In genomic region chr9:134024828-134025605, GRCh38 we compare ENCODE assay signal across 8 cellular contexts. TPM values are rescaled to one million over a fixed set of nuclear protein-coding genes. Genes with fewer than 3 reads are reported as not detected.
DNase-seq lines count a peak whose midpoint lies in the region; ATAC-seq and TF ChIP-seq lines count a peak whose summit lies in the region.

Gene BRD3OS, plus strand, starts transcription at chr9:134025481. Its CDS starts 1,267 bp downstream, at chr9:134026748.

- H3K27ac Mint-ChIP-seq in activated naive CD4-positive, alpha-beta T cell treated with anti-CD3 and anti-CD28 coated beads for 36 hours = no peak within 1 kb of the TSS

- 2 to 5% methylated on average over 4 to 6 of the region's 43 CpGs for WGBS in gastroesophageal sphincter (ENCODE audit: low coverage in 1 of 2), 2 donors

- H3K9me3 ChIP-seq in ES-I3 (ENCODE audit: control insufficient read depth, insufficient read depth, low read length) (no peaks in the 10 kb centered on the region), SK-N-MC (ENCODE audit: low read depth, low read length) (no peaks in the 10 kb centered on the region), gastroesophageal sphincter (no peaks in the 10 kb centered on the region), neutrophil (no peaks in the 10 kb centered on the region)

- peak within 1 kb of the TSS; percentile 70; the same call in 1 of the 2 replicates for H3K9ac ChIP-seq in ES-I3 (ENCODE audit: low read depth, low read length)
- H3K9ac ChIP-seq in SK-N-MC (ENCODE audit: insufficient read length) = peak within 1 kb of the TSS; percentile 61

- H3K36me3 ChIP-seq in ES-I3 (ENCODE audit: insufficient read depth, low read length) (no peaks in the 10 kb centered on the region), SK-N-MC (ENCODE audit: insufficient read depth, low read length) (no peaks in the 10 kb centered on the region), gastroesophageal sphincter (peaks cover 0 to 35% of the 10 kb centered on the region in 2 donors), neutrophil (peaks cover 15% of the 10 kb centered on the region)

- POLR2A ChIA-PET in HEK293T (lab: Yijun Ruan, JAX) = interaction anchor here (1.0 to 1.3 kb wide), 2 partner anchors 27 to 41 kb away, joined by 3 to 4 read pairs; no protein-coding TSS in a partner anchor

- no peaks in the 10 kb centered on the region for H3K9me3 Mint-ChIP-seq in activated naive CD4-positive, alpha-beta T cell treated with anti-CD3 and anti-CD28 coated beads for 36 hours

- no peaks in the 10 kb centered on the region for H3K4me1 ChIP-seq in ES-I3 (ENCODE audit: insufficient read depth, low read length)
- H3K4me1 ChIP-seq in gastroesophageal sphincter = peaks cover 0 to 22% (median 9%) of the 10 kb centered on the region in 3 donors
- peaks cover 11 to 15% of the 10 kb centered on the region in 2 experiments for H3K4me1 ChIP-seq in neutrophil (ENCODE audit: control insufficient read depth in 1 of 2, insufficient read depth in 1 of 2, low read depth in 1 of 2, low read length in 1 of 2)

- peak; percentile 92 for ATAC-seq in gastroesophageal sphincter

- no peaks in the 10 kb centered on the region for H3K27me3 Mint-ChIP-seq in activated naive CD4-positive, alpha-beta T cell treated with anti-CD3 and anti-CD28 coated beads for 36 hours (ENCODE audit: low read depth)

- intact Hi-C loops in activated naive CD4-positive, alpha-beta T cell treated with anti-CD3 and anti-CD28 coated beads for 36 hours (cut with micrococcal nuclease) = loop anchor here (1.0 to 5.0 kb wide), 4 partner anchors 30 to 139 kb away; partner anchors contain the start of genes BRD3, RNU6ATAC and WDR5

- peaks cover 6% of the 10 kb centered on the region for H3K36me3 Mint-ChIP-seq in activated naive CD4-positive, alpha-beta T cell treated with anti-CD3 and anti-CD28 coated beads for 36 hours (ENCODE audit: low read depth)

- CTCF ChIA-PET in HEK293T (lab: Yijun Ruan, JAX) = interaction anchor here (0.7 kb wide), 3 partner anchors 31 to 84 kb away, joined by 3 to 5 read pairs (median 4); no protein-coding TSS in a partner anchor
- CTCF ChIA-PET in activated naive CD4-positive, alpha-beta T cell treated with anti-CD3 and anti-CD28 coated beads for 36 hours (lab: Charles Lee) = interaction anchor here (3.0 kb wide), 1 partner anchor 31 kb away, joined by 17 read pairs; no protein-coding TSS in a partner anchor

- peak; percentile 94 for DNase-seq in HEK293T (ENCODE audit: extremely low spot score)
- DNase-seq in NAMALWA (ENCODE audit: low spot score) = peak; percentile 98
- DNase-seq in SK-N-MC (ENCODE audit: low read depth, low spot score) = peak; percentile 98
- DNase-seq in activated naive CD4-positive, alpha-beta T cell treated with anti-CD3 and anti-CD28 coated beads for 36 hours = peak; percentile 93
- peak; percentile 44 to 99 (median 97) for DNase-seq in substantia nigra (lab: John Stamatoyannopoulos, UW)

- no peak for TF ChIP-seq CTCF in gastroesophageal sphincter (IDR thresholded peaks at IDR 0.05)
- peak; percentile 30 for TF ChIP-seq CTCF in neutrophil (IDR thresholded peaks at IDR 0.05)

- H3K4me3 Mint-ChIP-seq in activated naive CD4-positive, alpha-beta T cell treated with anti-CD3 and anti-CD28 coated beads for 36 hours = peak within 1 kb of the TSS; percentile 77

- H3K4me1 Mint-ChIP-seq in activated naive CD4-positive, alpha-beta T cell treated with anti-CD3 and anti-CD28 coated beads for 36 hours (ENCODE audit: low read depth) = peaks cover 11% of the 10 kb centered on the region

- H3K27ac ChIP-seq in SK-N-MC (peak within 1 kb of the TSS; percentile 64; the same call in 1 of the 2 replicates), gastroesophageal sphincter (peak within 1 kb of the TSS; percentile 3 to 86 (median 84)), neutrophil (peak within 1 kb of the TSS; percentile 74), substantia nigra (ENCODE audit: low read depth, low read length, poor library complexity, severe bottlenecking) (peak within 1 kb of the TSS; percentile 69)

- H3K27me3 ChIP-seq in gastroesophageal sphincter (no peaks in the 10 kb centered on the region), neutrophil (no peaks in the 10 kb centered on the region)

- TF ChIP-seq EP300 in gastroesophageal sphincter (IDR thresholded peaks at IDR 0.05) = no peak

- TF ChIP-seq POLR2A in gastroesophageal sphincter (IDR thresholded peaks at IDR 0.05) = peak; percentile 13

- peak within 1 kb of the TSS; percentile 87 for H3K4me3 ChIP-seq in SK-N-MC
- H3K4me3 ChIP-seq in gastroesophageal sphincter = peak within 1 kb of the TSS; percentile 60 to 99
- H3K4me3 ChIP-seq in neutrophil (ENCODE audit: low read depth in 1 of 2, low read length in 1 of 2) = peak within 1 kb of the TSS; percentile 76 to 95

TF ChIP-seq in HEK293T, 16 proteins besides CTCF, POLR2A, EP300 and RAD21:
- peak; percentile 74 for TF ChIP-seq FOXM1 (IDR thresholded peaks at IDR 0.05; ENCODE audit: borderline replicate concordance)
- no peak for TF ChIP-seq FOXA1 (IDR thresholded peaks at IDR 0.05)
- peak; percentile 65 for TF ChIP-seq PKNOX1 (IDR thresholded peaks at IDR 0.05)
- no peak for TF ChIP-seq SUZ12 (IDR thresholded peaks at IDR 0.05)

RNA-seq across cellular contexts. Expression of gene BRD3OS, which starts in this region (rescaled TPM):
- total RNA-seq in activated naive CD4-positive, alpha-beta T cell treated with anti-CD3 and anti-CD28 coated beads for 36 hours = 1 to 10 TPM; 6.3 to 6.7 TPM
- total RNA-seq in gastroesophageal sphincter = 10 to 100 TPM; 15.3 to 39.0 (median 21.7) TPM

Comparison
In these comparisons a context has a peak if more than half of its experiments do, and no peak if none do; other contexts are left out.
1. Peak in every context shown above with its lines: DNase-seq, ATAC-seq, H3K4me3 ChIP-seq and H3K27ac ChIP-seq.